Comparison of ENCODE assay signal across 9 cellular contexts in the genomic region with DNA sequence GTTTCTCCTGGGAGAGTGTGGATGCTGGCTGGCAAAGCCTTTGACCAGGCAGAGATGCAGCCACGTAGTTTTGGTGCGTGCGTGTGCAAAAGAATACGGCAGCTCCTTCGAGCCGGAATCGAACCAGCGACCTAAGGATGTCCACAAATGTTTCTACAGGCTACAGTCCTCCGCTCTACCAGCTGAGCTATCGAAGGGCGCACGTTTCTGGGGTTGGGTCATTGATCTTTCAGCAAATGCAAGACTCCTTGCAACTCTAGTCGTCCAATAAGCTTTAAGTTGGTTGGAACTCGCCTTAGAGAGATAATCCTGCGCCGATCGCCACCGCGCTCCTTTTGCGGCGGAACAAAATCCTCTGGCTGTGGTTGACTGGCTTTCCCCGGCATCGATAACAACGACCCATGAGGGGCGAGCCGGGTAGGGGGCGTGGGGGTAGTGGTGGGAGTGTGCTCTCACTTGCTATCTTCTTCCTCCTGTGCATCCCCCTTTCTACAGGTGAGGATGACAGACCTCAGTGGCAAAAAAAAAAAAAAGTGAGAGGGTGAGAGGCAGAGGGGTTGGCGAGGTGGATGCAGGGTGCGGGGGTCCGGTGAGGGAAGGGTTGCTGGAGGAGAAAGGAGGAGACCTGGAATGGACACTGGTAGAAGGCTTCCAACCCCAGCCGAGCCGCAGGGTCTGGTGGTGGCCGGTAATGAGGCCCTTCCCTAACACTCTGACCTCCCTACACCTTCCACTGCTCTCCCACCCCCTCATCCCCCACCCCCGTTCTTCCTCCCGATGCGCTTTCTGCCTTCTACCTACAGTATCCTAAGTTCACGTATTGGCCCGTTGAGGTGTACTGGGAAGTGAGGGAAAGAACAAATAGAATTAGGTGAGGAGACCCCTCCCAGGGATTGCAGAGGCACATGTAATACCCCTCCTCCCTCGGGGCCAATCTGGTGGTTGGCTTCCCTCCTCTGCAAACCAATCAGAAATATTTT. TPM values are rescaled to one million over a fixed set of nuclear protein-coding genes. Genes with fewer than 3 reads are reported as not detected.
DNase-seq lines count a peak whose midpoint lies in the region; ATAC-seq lines count a peak whose summit lies in the region.
"Had no signal": no experiment of that assay in that cellular context is flagged by ENCODE, and none has a peak within 500 bp of the region (broad histone marks: within the 10 kb centered on the region; RNA-seq: fewer than 3 reads in every experiment).

No MANE protein-coding gene starts in this region.

- H3K36me3 ChIP-seq in ES-I3 (ENCODE audit: insufficient read depth, low read length) = no peaks in the 10 kb centered on the region
- H3K36me3 ChIP-seq in subcutaneous abdominal adipose tissue (ENCODE audit: control insufficient read depth in 5 of 5, insufficient read depth in 5 of 5, low read length in 5 of 5) = no peaks in the 10 kb centered on the region

- no peak for ATAC-seq in GM18519 (IDR thresholded peaks at IDR 0.05; ENCODE audit: low FRiP score, unreplicated experiment)

- DNase-seq in LHCN-M2 (ENCODE audit: low read depth) (peak; percentile 82), islet precursor cell (peak; percentile 90), DMS79 (lab: John Stamatoyannopoulos, UW) (no peak), DMS53 (lab: John Stamatoyannopoulos, UW) (no peak)
- peak; percentile 56 for DNase-seq in activated naive CD4-positive, alpha-beta T cell treated with Interleukin-2 at 50 U/mL for 16 hours

- H3K27me3 ChIP-seq in subcutaneous abdominal adipose tissue (ENCODE audit: control insufficient read depth in 5 of 5, insufficient read depth in 4 of 5, low read length in 5 of 5) = peaks cover 16 to 53% (median 41%) of the 10 kb centered on the region in 5 donors

- H3K9ac ChIP-seq in ES-I3 (ENCODE audit: low read depth, low read length) (peak overlapping the region; percentile 63), subcutaneous abdominal adipose tissue (ENCODE audit: low read length in 5 of 5) (no peak overlapping the region)

- peak overlapping the region in 3 of 5 donors; percentile 16 to 44 (median 22) for H3K4me3 ChIP-seq in subcutaneous abdominal adipose tissue (ENCODE audit: low read depth in 1 of 5, low read length in 5 of 5)

- no peak overlapping the region for H3K27ac ChIP-seq in subcutaneous abdominal adipose tissue (ENCODE audit: low read depth, low read length)

- H3K9me3 ChIP-seq in ES-I3 (ENCODE audit: control insufficient read depth, insufficient read depth, low read length) (no peaks in the 10 kb centered on the region), subcutaneous abdominal adipose tissue (ENCODE audit: control insufficient read depth in 5 of 5, low read length in 5 of 5) (no peaks in the 10 kb centered on the region)

- no peaks in the 10 kb centered on the region; the same call in 1 of the 2 replicates for H3K4me1 ChIP-seq in ES-I3 (ENCODE audit: insufficient read depth, low read length)
- H3K4me1 ChIP-seq in subcutaneous abdominal adipose tissue (ENCODE audit: control insufficient read depth in 5 of 5, insufficient read depth in 5 of 5, low read length in 5 of 5) = peaks cover 0 to 7% (median 3%) of the 10 kb centered on the region in 5 donors

RNA-seq across cellular contexts. Expression of a gene that starts 11.8 kb away (rescaled TPM):
- not detected in 2 replicates for total RNA-seq in LHCN-M2 (2014; rRNA removed)
- polyA plus RNA-seq in LHCN-M2 (2012) = not detected
- total RNA-seq: kidney epithelial cell had no signal

RNA-seq across cellular contexts. Expression of a gene that starts 31.1 kb away (rescaled TPM):
- 5.4 and 10.5 TPM in 2 replicates for total RNA-seq in LHCN-M2 (2014; rRNA removed)
- polyA plus RNA-seq in LHCN-M2 (2012) = 7.4 TPM

RNA-seq across cellular contexts. Expression of a gene that starts 35.3 kb away (rescaled TPM):
- 4.2 and 4.4 TPM in 2 replicates for total RNA-seq in LHCN-M2 (2014; rRNA removed)
- 5.2 TPM for polyA plus RNA-seq in LHCN-M2 (2012)

Comparison
In these comparisons a context has a peak if more than half of its experiments do, and no peak if none do; other contexts are left out.
1. DNase-seq: peak in LHCN-M2 (single experiment), activated naive CD4-positive, alpha-beta T cell treated with Interleukin-2 at 50 U/mL for 16 hours (single experiment) and islet precursor cell (single experiment); none in DMS79 (single experiment) and DMS53 (single experiment).